Comparison of ENCODE assay signal across 33 cellular contexts in genomic region chr7:43559939-43560335, GRCh38. TPM values are rescaled to one million over a fixed set of nuclear protein-coding genes. Genes with fewer than 3 reads are reported as not detected.
DNase-seq lines count a peak whose midpoint lies in the region; TF ChIP-seq lines count a peak whose summit lies in the region.
"Had no signal": no experiment of that assay in that cellular context is flagged by ENCODE, and none has a peak within 500 bp of the region (broad histone marks: within the 10 kb centered on the region; RNA-seq: fewer than 3 reads in every experiment).

No MANE protein-coding gene starts in this region.

- H3K18ac ChIP-seq in trophoblast cell (ENCODE audit: low read length) = no peak overlapping the region

- H3K4me3 Mint-ChIP-seq in MCF 10A (ENCODE audit: unreplicated experiment) = peak overlapping the region; percentile 8
- H3K4me3 Mint-ChIP-seq: B cell; CD4-positive, alpha-beta memory T cell; CD4-positive, alpha-beta T cell; CD4-positive, CD25-positive, alpha-beta regulatory T cell; CD8-positive, alpha-beta memory T cell; CD8-positive, alpha-beta T cell had no signal

- TF ChIP-seq CTCF in MCF 10A (IDR thresholded peaks at IDR 0.05; ENCODE audit: unreplicated experiment) (no peak), mammary epithelial cell (conservative IDR thresholded peaks at IDR 0.05 in 1 of 2, IDR thresholded peaks at IDR 0.05 in 1 of 2; ENCODE audit: extremely low read depth in 1 of 2, insufficient read depth in 1 of 2, low read depth in 1 of 2, low read length in 2 of 2) (no peak)

- no peak overlapping the region for H2BK5ac ChIP-seq in trophoblast cell (ENCODE audit: low read depth, low read length, poor library complexity)

- peaks cover 10% of the 10 kb centered on the region for H3K9me3 Mint-ChIP-seq in MCF 10A (ENCODE audit: unreplicated experiment)
- H3K9me3 Mint-ChIP-seq: CD14-positive monocyte; CD4-positive, alpha-beta memory T cell; CD4-positive, alpha-beta T cell; CD8-positive, alpha-beta memory T cell; CD8-positive, alpha-beta T cell had no signal

- H3K79me1 ChIP-seq in trophoblast cell (ENCODE audit: low read length) = no peaks in the 10 kb centered on the region

- 65% methylated on average over 2 of the region's 2 CpGs for WGBS in mammary epithelial cell (ENCODE audit: low coverage, missing lambda C conversion rate)
- WGBS in trophoblast cell (ENCODE audit: extremely low coverage, insufficient coverage, insufficient read length) = no CpG with 5 or more reads among the region's 2 CpGs

- in situ Hi-C loops in mammary epithelial cell (cut with MboI; ENCODE audit: low sequenced_read_pairs in 2 of 2) = no loop called here

- POLR2A ChIA-PET in MCF 10A (lab: Yijun Ruan, JAX) = interaction anchor here (1.0 to 4.2 kb wide), 7 partner anchors 11 to 628 kb away, joined by 3 to 97 read pairs (median 11); partner anchors contain the start of genes MRPL32, PSMA2 and STK17A

- H3K36me3 ChIP-seq in mammary epithelial cell (ENCODE audit: insufficient read depth, low read length) = no peaks in the 10 kb centered on the region
- H3K36me3 ChIP-seq in trophoblast cell (ENCODE audit: control insufficient read depth in 1 of 2, insufficient read depth in 2 of 2, low read length in 2 of 2) = no peaks in the 10 kb centered on the region
- H3K36me3 ChIP-seq: BE2C, BLaER1 had no signal

- H3K4me2 ChIP-seq in mammary epithelial cell (ENCODE audit: insufficient read depth, low read depth, low read length) (no peak overlapping the region), trophoblast cell (ENCODE audit: low read length) (no peak overlapping the region)
- H3K4me2 ChIP-seq: A549; BLaER1; BLaER1 treated with 17β-estradiol and CSF1 and Interleukin-3, amounts not matched to agents 10 nM and 100 nM had no signal

- no peaks in the 10 kb centered on the region for H4K20me1 ChIP-seq in mammary epithelial cell (ENCODE audit: insufficient read depth, low read length)
- H4K20me1 ChIP-seq: BLaER1; BLaER1 treated with 17β-estradiol and CSF1 and Interleukin-3, amounts not matched to agents 10 nM and 100 nM had no signal

- H3K36me3 Mint-ChIP-seq in MCF 10A (ENCODE audit: insufficient read depth, unreplicated experiment) = peaks cover 9% of the 10 kb centered on the region
- H3K36me3 Mint-ChIP-seq: CD14-positive monocyte; CD4-positive, alpha-beta memory T cell; CD4-positive, CD25-positive, alpha-beta regulatory T cell; CD8-positive, alpha-beta T cell had no signal

- H4K8ac ChIP-seq in trophoblast cell (ENCODE audit: low read depth, low read length) = no peak overlapping the region

- no peak overlapping the region for H3K4ac ChIP-seq in trophoblast cell (ENCODE audit: low read depth, low read length)

- H2AFZ ChIP-seq in mammary epithelial cell (ENCODE audit: low read depth, low read length) (no peak overlapping the region), trophoblast cell (ENCODE audit: insufficient read depth, low read length, poor library complexity) (no peak overlapping the region)

- H4K12ac ChIP-seq in trophoblast cell (ENCODE audit: low read depth, low read length) = no peak overlapping the region

- H3K9ac ChIP-seq in mammary epithelial cell (ENCODE audit: insufficient read depth, low read length) (no peak overlapping the region), trophoblast cell (ENCODE audit: low read length) (no peak overlapping the region)
- H3K9ac ChIP-seq: BLaER1; BLaER1 treated with 17β-estradiol and CSF1 and Interleukin-3, amounts not matched to agents 10 nM and 100 nM had no signal

- no peak overlapping the region for H3K27ac ChIP-seq in mammary epithelial cell (ENCODE audit: insufficient read depth, low read depth, low read length)
- peak overlapping the region; percentile 6 for H3K27ac ChIP-seq in epithelial cell of prostate
- no peak overlapping the region for H3K27ac ChIP-seq in trophoblast cell (ENCODE audit: low read depth, low read length)
- H3K27ac ChIP-seq: 22Rv1; A549; BLaER1; BLaER1 treated with 17β-estradiol and CSF1 and Interleukin-3, amounts not matched to agents 10 nM and 100 nM; C4-2B had no signal

- H2AK5ac ChIP-seq in trophoblast cell (ENCODE audit: low read length) = no peak overlapping the region

- no peak overlapping the region for H4K91ac ChIP-seq in trophoblast cell (ENCODE audit: low read depth, low read length)

- no peaks in the 10 kb centered on the region for H3K9me3 ChIP-seq in mammary epithelial cell (replicated peaks; ENCODE audit: insufficient read depth, low read length)
- peaks cover 2% of the 10 kb centered on the region for H3K9me3 ChIP-seq in trophoblast cell (ENCODE audit: insufficient read depth, low read depth, low read length)
- H3K9me3 ChIP-seq: A549; BE2C; BLaER1; BLaER1 treated with 17β-estradiol and CSF1 and Interleukin-3, amounts not matched to agents 10 nM and 100 nM; Caco-2 had no signal

- H3K79me2 ChIP-seq in mammary epithelial cell (ENCODE audit: insufficient read depth, low read length) (no peaks in the 10 kb centered on the region), trophoblast cell (ENCODE audit: control insufficient read depth, insufficient read depth, low read length, poor library complexity) (no peaks in the 10 kb centered on the region)

- dilution Hi-C loops in mammary epithelial cell (cut with HindIII; ENCODE audit: low sequenced_read_pairs) = no loop called here

- intact Hi-C loops in MCF 10A (cut with micrococcal nuclease) = no loop called here
- intact Hi-C loops in mammary epithelial cell (cut with micrococcal nuclease) = no loop called here

- H3K4me3 ChIP-seq in mammary epithelial cell (replicated peaks in 1 of 3; ENCODE audit: insufficient read depth in 1 of 3, low read depth in 2 of 3, low read length in 3 of 3) = no peak overlapping the region
- no peak overlapping the region for H3K4me3 ChIP-seq in trophoblast cell (ENCODE audit: low read depth, low read length)
- H3K4me3 ChIP-seq: A549; BLaER1; BLaER1 treated with 17β-estradiol and CSF1 and Interleukin-3, amounts not matched to agents 10 nM and 100 nM had no signal

- DNase-seq in MCF 10A (ENCODE audit: unreplicated experiment) (no peak), mammary epithelial cell (no peak), epithelial cell of prostate (ENCODE audit: low read depth, low spot score) (no peak), trophoblast cell (peak; percentile 58 to 87), Ammon's horn (ENCODE audit: low spot score) (no peak)
- no peak for DNase-seq in activated CD8-positive, alpha-beta memory T cell treated with anti-CD3 and anti-CD28 coated beads, Interleukin-2, amount 50 U/mL, for 48 hours
- DNase-seq: 8988T; ACHN; AML-193; BE2C; C1 segment of cervical spinal cord; Caco-2; Calu3; CD4-positive, alpha-beta memory T cell; CD4-positive, alpha-beta T cell; CD4-positive, CD25-positive, alpha-beta regulatory T cell; CD8-positive, alpha-beta memory T cell; CD8-positive, alpha-beta T cell; COR-L47; DMS 273 treated with DMSO at 0.1 percent for 48 hours; DMS153; DMS53; DMS79; DMS79 treated with DMSO at 0.1 percent for 48 hours; DND-41; EL had no signal

- H3K27me3 ChIP-seq in mammary epithelial cell (ENCODE audit: insufficient read depth, low read length) (no peaks in the 10 kb centered on the region), trophoblast cell (ENCODE audit: insufficient read depth, low read length) (no peaks in the 10 kb centered on the region)
- H3K27me3 ChIP-seq: BE2C; BLaER1; BLaER1 treated with 17β-estradiol and CSF1 and Interleukin-3, amounts not matched to agents 10 nM and 100 nM had no signal

- H3K4me1 Mint-ChIP-seq in MCF 10A (ENCODE audit: insufficient read depth, unreplicated experiment) = peaks cover 55% of the 10 kb centered on the region
- H3K4me1 Mint-ChIP-seq: B cell, CD14-positive monocyte had no signal

- H2BK12ac ChIP-seq in trophoblast cell (ENCODE audit: low read length) = no peak overlapping the region

- BruUV-seq in MCF 10A (replicated peaks; lab: Mats Ljungman, UMichigan) (TSS peak; percentile 88), mammary epithelial cell (replicated peaks; lab: Mats Ljungman, UMichigan) (no TSS peak)

- no peak overlapping the region for H2BK120ac ChIP-seq in trophoblast cell (ENCODE audit: insufficient read depth, low read length, poor library complexity)

- H3K27ac Mint-ChIP-seq in MCF 10A (ENCODE audit: low read depth, unreplicated experiment) = peak overlapping the region; percentile 84
- H3K27ac Mint-ChIP-seq: B cell; CD14-positive monocyte; CD4-positive, alpha-beta memory T cell; CD4-positive, alpha-beta T cell; CD4-positive, CD25-positive, alpha-beta regulatory T cell; CD8-positive, alpha-beta memory T cell; CD8-positive, alpha-beta T cell had no signal

- H3K27me3 Mint-ChIP-seq in MCF 10A (ENCODE audit: insufficient read depth, unreplicated experiment) = no peaks in the 10 kb centered on the region

- H3K14ac ChIP-seq in trophoblast cell (ENCODE audit: low read length) = no peak overlapping the region

- no peak overlapping the region for H3K23ac ChIP-seq in trophoblast cell (ENCODE audit: low read length)

- CTCF ChIA-PET in MCF 10A (lab: Yijun Ruan, JAX) (interaction anchor here (0.5 to 1.9 kb wide), 5 partner anchors 9 to 203 kb away, joined by 3 to 7 read pairs (median 3); partner anchors contain the start of gene STK17A), mammary epithelial cell (lab: Charles Lee; ENCODE audit: low non-redundant PET) (no interaction called here)

- H3K4me1 ChIP-seq in mammary epithelial cell (ENCODE audit: insufficient read depth, low read length) (peaks cover 14% of the 10 kb centered on the region), trophoblast cell (ENCODE audit: control insufficient read depth in 1 of 2, insufficient read depth in 2 of 2, low read length in 2 of 2) (no peaks in the 10 kb centered on the region)
- H3K4me1 ChIP-seq: A549, BE2C, BLaER1, Caco-2 had no signal

RNA-seq across cellular contexts. Expression of gene STK17A, which starts 23.0 kb away (rescaled TPM):
- total RNA-seq in MCF 10A (2022) = 27.2 and 51.6 TPM in 2 replicates
- 100 to 1,000 TPM; 109 to 140 TPM for total RNA-seq in mammary epithelial cell
- polyA plus RNA-seq in mammary epithelial cell = 40.9 TPM
- 27.2 TPM for polyA minus RNA-seq in mammary epithelial cell
- polyA plus RNA-seq in trophoblast cell (2013) = 9.6 and 10.1 TPM in 2 replicates

Comparison
In these comparisons a context has a peak if more than half of its experiments do, and no peak if none do; other contexts are left out.
1. DNase-seq: peak in trophoblast cell (2 of 2); none in MCF 10A (single experiment), mammary epithelial cell (single experiment), epithelial cell of prostate (single experiment), Ammon's horn (single experiment) and activated CD8-positive, alpha-beta memory T cell treated with anti-CD3 and anti-CD28 coated beads, Interleukin-2, amount 50 U/mL, for 48 hours (single experiment).